ENCODE assay signal across 8 cellular contexts in the genomic region with DNA sequence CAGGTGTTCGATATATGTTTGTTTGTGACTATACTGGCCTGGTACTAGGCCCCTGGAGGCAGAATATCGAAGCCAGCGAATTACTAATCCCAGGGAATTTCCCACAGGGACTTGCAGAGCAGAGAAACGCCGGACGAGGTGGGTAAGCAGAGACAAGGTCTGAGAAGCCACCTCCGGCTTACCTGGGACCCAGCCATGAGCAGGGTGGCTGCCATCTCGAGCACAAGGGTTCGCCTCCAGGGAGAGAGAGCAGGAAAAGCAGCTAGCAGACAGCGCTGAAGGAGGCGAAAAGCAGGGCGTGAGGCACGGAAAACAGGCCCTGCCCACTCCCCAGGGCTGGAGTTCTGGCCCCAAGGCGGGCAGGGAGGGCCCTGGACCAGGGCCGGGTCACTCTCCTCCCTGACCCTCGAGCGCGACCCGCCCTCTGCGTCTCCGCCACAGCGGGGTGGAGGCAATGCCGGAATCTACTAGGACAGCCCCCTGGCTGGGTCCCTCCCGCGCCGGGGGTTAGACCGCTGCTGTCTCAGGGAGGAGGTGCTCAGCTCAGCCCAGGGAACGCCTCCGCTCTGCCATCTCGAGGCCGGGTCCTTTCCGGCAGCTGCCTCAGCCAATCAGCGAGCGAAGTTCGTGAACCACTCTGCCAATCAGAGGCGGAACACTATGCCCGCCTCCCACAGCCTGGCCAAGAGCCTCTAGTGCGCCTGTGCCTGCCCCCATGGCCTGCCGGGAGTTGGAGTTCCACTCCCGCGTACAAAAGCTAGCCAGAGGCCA. TPM values are rescaled to one million over a fixed set of nuclear protein-coding genes. Genes with fewer than 3 reads are reported as not detected.
DNase-seq lines count a peak whose midpoint lies in the region; ATAC-seq and TF ChIP-seq lines count a peak whose summit lies in the region.

No MANE protein-coding gene starts in this region.

- peak overlapping the region; percentile 100 for H3K4me3 Mint-ChIP-seq in CD4-positive, alpha-beta T cell
- H3K4me3 Mint-ChIP-seq in activated CD4-positive, alpha-beta memory T cell treated with anti-CD3 and anti-CD28 coated beads for 36 hours = peak overlapping the region; percentile 93

- peaks cover 10% of the 10 kb centered on the region for H3K9me3 ChIP-seq in CD4-positive, alpha-beta T cell (ENCODE audit: control insufficient read depth, low read length)
- peaks cover 0 to 15% (median 4%) of the 10 kb centered on the region in 4 donors for H3K9me3 ChIP-seq in right lobe of liver

- peaks cover 0 to 13% (median 5%) of the 10 kb centered on the region in 4 donors for H3K36me3 ChIP-seq in right lobe of liver

- H3K4me3 ChIP-seq in dorsolateral prefrontal cortex (peak overlapping the region; percentile 68 to 100 (median 93)), right lobe of liver (peak overlapping the region; percentile 75 to 91 (median 81))

- DNase-seq in CD4-positive, alpha-beta T cell = peak; percentile 94 to 98 (median 96)
- DNase-seq in NCI-H82 (lab: John Stamatoyannopoulos, UW) (peak; percentile 100), dorsolateral prefrontal cortex (peak; percentile 98 to 99 (median 99)), right lobe of liver (peak; percentile 99 to 100 (median 100))
- DNase-seq in activated CD4-positive, alpha-beta memory T cell treated with anti-CD3 and anti-CD28 coated beads for 36 hours = peak; percentile 99
- DNase-seq in stimulated activated CD4-positive, alpha-beta T cell treated with anti-CD3 and anti-CD28 coated beads, Interleukin-4, amount 100 ng/mL, for 24 hours = peak; percentile 98

- peaks cover 1% of the 10 kb centered on the region for H3K9me3 Mint-ChIP-seq in CD4-positive, alpha-beta T cell
- peaks cover 13% of the 10 kb centered on the region for H3K9me3 Mint-ChIP-seq in activated CD4-positive, alpha-beta memory T cell treated with anti-CD3 and anti-CD28 coated beads for 36 hours

- peaks cover 50% of the 10 kb centered on the region for H3K36me3 Mint-ChIP-seq in CD4-positive, alpha-beta T cell (ENCODE audit: low read depth)
- H3K36me3 Mint-ChIP-seq in activated CD4-positive, alpha-beta memory T cell treated with anti-CD3 and anti-CD28 coated beads for 36 hours = peaks cover 34% of the 10 kb centered on the region

- POLR2A ChIA-PET in CD4-positive, alpha-beta T cell (lab: Charles Lee) = interaction anchor here (0.6 to 3.9 kb wide), 18 partner anchors 8 to 613 kb away, joined by 3 to 116 read pairs (median 4); a partner anchor contains a TSS
- POLR2A ChIA-PET in activated CD4-positive, alpha-beta memory T cell treated with anti-CD3 and anti-CD28 coated beads for 36 hours (lab: Charles Lee) = interaction anchor here (1.1 to 5.5 kb wide), 3 partner anchors 11 to 25 kb away, joined by 4 to 65 read pairs (median 4); a partner anchor contains a TSS

- ATAC-seq in CD4-positive, alpha-beta T cell (ENCODE audit: poor library complexity) = peak; percentile 90
- peak; percentile 89 for ATAC-seq in GM19452 (IDR thresholded peaks at IDR 0.05; ENCODE audit: unreplicated experiment)
- ATAC-seq in HG03575 (IDR thresholded peaks at IDR 0.05; ENCODE audit: extremely low read depth, insufficient number of reproducible peaks, low FRiP score, unreplicated experiment) = peak; percentile 55
- ATAC-seq in right lobe of liver = peak; percentile 86 to 95 (median 91)

- peak overlapping the region; percentile 90 for H3K27ac ChIP-seq in CD4-positive, alpha-beta T cell (ENCODE audit: low read depth, low read length)
- H3K27ac ChIP-seq in dorsolateral prefrontal cortex = peak overlapping the region; percentile 92 to 100 (median 99)
- H3K27ac ChIP-seq in right lobe of liver = peak overlapping the region; percentile 98 to 100 (median 98)

- no peak for TF ChIP-seq CTCF in CD4-positive, alpha-beta T cell (IDR thresholded peaks at IDR 0.05)
- peak in 43 of 56 donors; percentile 11 to 58 (median 35) for TF ChIP-seq CTCF in dorsolateral prefrontal cortex (IDR thresholded peaks at IDR 0.05 in 54 of 56, conservative IDR thresholded peaks at IDR 0.05 in 2 of 56; ENCODE audit: low read depth in 1 of 56, partially characterized antibody in 56 of 56)
- TF ChIP-seq CTCF in right lobe of liver (IDR thresholded peaks at IDR 0.05) = peak in 3 of 4 donors; percentile 18 to 42 (median 37)

- H3K27me3 ChIP-seq in CD4-positive, alpha-beta T cell (ENCODE audit: control insufficient read depth, insufficient read depth, low read length) = no peaks in the 10 kb centered on the region
- no peaks in the 10 kb centered on the region for H3K27me3 ChIP-seq in dorsolateral prefrontal cortex
- H3K27me3 ChIP-seq in right lobe of liver = no peaks in the 10 kb centered on the region

- intact Hi-C loops in CD4-positive, alpha-beta T cell (cut with DNase I, micrococcal nuclease) = loop anchor here (1.0 to 10.0 kb wide), 9 partner anchors 24 to 1274 kb away; a partner anchor contains a TSS
- intact Hi-C loops in activated CD4-positive, alpha-beta memory T cell treated with anti-CD3 and anti-CD28 coated beads for 36 hours (cut with micrococcal nuclease) = loop anchor here (1.0 to 2.0 kb wide), 3 partner anchors 24 to 191 kb away; a partner anchor contains a TSS
- intact Hi-C loops in dorsolateral prefrontal cortex (cut with DNase I) = loop anchor here (1.0 to 10.0 kb wide), 4 partner anchors 24 to 169 kb away; a partner anchor contains a TSS
- intact Hi-C loops in right lobe of liver (cut with DNase I) = no loop called here

- 2% methylated on average over 18 of the region's 41 CpGs for WGBS in right lobe of liver (ENCODE audit: insufficient coverage, low coverage, low lambda C conversion rate, missing lambda C conversion rate)

- peak; percentile 85 for TF ChIP-seq POLR2A in right lobe of liver (IDR thresholded peaks at IDR 0.05)

- H3K27ac Mint-ChIP-seq in CD4-positive, alpha-beta T cell = peak overlapping the region; percentile 95
- H3K27ac Mint-ChIP-seq in activated CD4-positive, alpha-beta memory T cell treated with anti-CD3 and anti-CD28 coated beads for 36 hours = peak overlapping the region; percentile 98

- H3K4me1 ChIP-seq in right lobe of liver = peaks cover 0 to 20% (median 7%) of the 10 kb centered on the region in 4 donors

- CTCF ChIA-PET in CD4-positive, alpha-beta T cell (lab: Charles Lee) = interaction anchor here (0.8 to 2.1 kb wide), 4 partner anchors 23 to 48 kb away, joined by 3 to 11 read pairs (median 4); a partner anchor contains a TSS
- CTCF ChIA-PET in activated CD4-positive, alpha-beta memory T cell treated with anti-CD3 and anti-CD28 coated beads for 36 hours (lab: Charles Lee) = interaction anchor here (0.6 to 4.0 kb wide), 10 partner anchors 13 to 269 kb away, joined by 3 to 20 read pairs (median 3); a partner anchor contains a TSS

- no peaks in the 10 kb centered on the region for H3K27me3 Mint-ChIP-seq in CD4-positive, alpha-beta T cell
- no peaks in the 10 kb centered on the region for H3K27me3 Mint-ChIP-seq in activated CD4-positive, alpha-beta memory T cell treated with anti-CD3 and anti-CD28 coated beads for 36 hours

- H3K4me1 Mint-ChIP-seq in CD4-positive, alpha-beta T cell (ENCODE audit: low read depth) = peaks cover 43% of the 10 kb centered on the region
- H3K4me1 Mint-ChIP-seq in activated CD4-positive, alpha-beta memory T cell treated with anti-CD3 and anti-CD28 coated beads for 36 hours (ENCODE audit: low read depth) = peaks cover 30% of the 10 kb centered on the region

RNA-seq across cellular contexts. Expression of a gene that starts 1.7 kb away (rescaled TPM):
- total RNA-seq in CD4-positive, alpha-beta T cell = 1 to 10 TPM; 3.7 to 4.0 TPM
- total RNA-seq in activated CD4-positive, alpha-beta memory T cell treated with anti-CD3 and anti-CD28 coated beads for 36 hours = 1 to 10 TPM; 4.6 to 4.8 TPM
- total RNA-seq in dorsolateral prefrontal cortex (10 to 100 TPM; 15.3 to 34.8 (median 19.1) TPM), right lobe of liver (1 to 10 TPM; 2.8 to 4.5 (median 3.4) TPM)

RNA-seq across cellular contexts. Expression of a gene that starts 23.9 kb away (rescaled TPM):
- total RNA-seq in CD4-positive, alpha-beta T cell = 10 to 100 TPM; 92.0 to 93.3 TPM
- 100 to 1,000 TPM; 180 to 183 TPM for total RNA-seq in activated CD4-positive, alpha-beta memory T cell treated with anti-CD3 and anti-CD28 coated beads for 36 hours
- 100 to 1,000 TPM in 88 of 120 experiments, 10 to 100 TPM in 32; 86.5 to 128 (median 105) TPM for total RNA-seq in dorsolateral prefrontal cortex
- total RNA-seq in right lobe of liver = 10 to 100 TPM; 27.5 to 44.2 (median 32.0) TPM

RNA-seq across cellular contexts. Expression of a gene that starts 56.6 kb away (rescaled TPM):
- 10 to 100 TPM; 33.1 to 34.6 TPM for total RNA-seq in CD4-positive, alpha-beta T cell
- total RNA-seq in activated CD4-positive, alpha-beta memory T cell treated with anti-CD3 and anti-CD28 coated beads for 36 hours = 1 to 10 TPM; 4.4 to 4.5 TPM
- 10 to 100 TPM in 83 of 120 experiments, 1 to 10 TPM in 37; 4.4 to 24.9 (median 11.7) TPM for total RNA-seq in dorsolateral prefrontal cortex
- total RNA-seq in right lobe of liver = 10 to 100 TPM; 53.3 to 94.0 (median 63.2) TPM

Comparison
In these comparisons a context has a peak if more than half of its experiments do, and no peak if none do; other contexts are left out.
1. Peak in every context shown above with its lines: DNase-seq, ATAC-seq, H3K4me3 ChIP-seq and H3K27ac ChIP-seq.
2. intact Hi-C loops: an anchor here in CD4-positive, alpha-beta T cell (1.0 to 10.0 kb wide), activated CD4-positive, alpha-beta memory T cell treated with anti-CD3 and anti-CD28 coated beads for 36 hours (1.0 to 2.0 kb wide) and dorsolateral prefrontal cortex (1.0 to 10.0 kb wide); none called in right lobe of liver.